Comparison of ENCODE assay signal across 18 cellular contexts in genomic region chr7:7819442-7820247, GRCh38.
DNase-seq lines count a peak whose midpoint lies in the region; ATAC-seq, FAIRE-seq and TF ChIP-seq lines count a peak whose summit lies in the region.
"Had no signal": no experiment of that assay in that cellular context is flagged by ENCODE, and none has a peak within 500 bp of the region (broad histone marks: within the 10 kb centered on the region; RNA-seq: fewer than 3 reads in every experiment).

No MANE protein-coding gene starts in this region.

- H3K27ac Mint-ChIP-seq in astrocyte (ENCODE audit: unreplicated experiment): no peak overlapping the region
- H3K27ac Mint-ChIP-seq: mesothelial cell of epicardium had no signal

- intact Hi-C loops in esophagus muscularis mucosa (cut with DNase I) (loop anchor here (2.0 kb wide), 1 partner anchor 21 kb away; no protein-coding TSS in a partner anchor), heart left ventricle (cut with DNase I) (loop anchor here in 1 of 10 donors (10.0 kb wide), 1 partner anchor 55 kb away; no protein-coding TSS in a partner anchor), Right ventricle myocardium superior (cut with DNase I) (no loop called here)

- H3K36me3 ChIP-seq in astrocyte (ENCODE audit: insufficient read depth, low read length) (no peaks in the 10 kb centered on the region), esophagus muscularis mucosa (peaks cover 0 to 8% (median 2%) of the 10 kb centered on the region in 4 donors), heart left ventricle (no peaks in the 10 kb centered on the region)
- H3K36me3 ChIP-seq: BLaER1, prostate gland had no signal

- WGBS in esophagus muscularis mucosa: 88% methylated on average over 6 of the region's 6 CpGs
- 81 to 89% (median 88%) methylated on average over 6 of the region's 6 CpGs for WGBS in heart left ventricle, 4 donors

- H2AFZ ChIP-seq in astrocyte (ENCODE audit: low read depth, low read length): no peak overlapping the region

- H3K27me3 Mint-ChIP-seq in astrocyte (ENCODE audit: low read depth, unreplicated experiment): no peaks in the 10 kb centered on the region
- H3K27me3 Mint-ChIP-seq: effector memory CD8-positive, alpha-beta T cell had no signal

- H3K4me2 ChIP-seq in astrocyte (ENCODE audit: low read length): no peak overlapping the region
- H3K4me2 ChIP-seq: BLaER1 had no signal

- DNase-seq in astrocyte (ENCODE audit: low read depth) (no peak), esophagus muscularis mucosa (ENCODE audit: extremely low spot score) (no peak), heart left ventricle (no peak), Right ventricle myocardium superior (no peak), NOMO-1 (lab: John Stamatoyannopoulos, UW; ENCODE audit: unreplicated experiment in 2 of 2) (no peak)
- DNase-seq: anterior cingulate cortex; effector memory CD8-positive, alpha-beta T cell; H7; hypothalamus; NCI-H187 treated with DMSO at 0.1 percent for 48 hours; T1000; testis had no signal

- no peak for TF ChIP-seq POLR2A in esophagus muscularis mucosa (IDR thresholded peaks at IDR 0.05; ENCODE audit: low read depth)
- TF ChIP-seq POLR2A in heart left ventricle (IDR thresholded peaks at IDR 0.05): no peak

- H3K27me3 ChIP-seq in astrocyte (ENCODE audit: insufficient read depth, low read length): no peaks in the 10 kb centered on the region
- H3K27me3 ChIP-seq in esophagus muscularis mucosa: no peaks in the 10 kb centered on the region
- H3K27me3 ChIP-seq in heart left ventricle: no peaks in the 10 kb centered on the region
- H3K27me3 ChIP-seq: BLaER1, testis had no signal

- H3K36me3 Mint-ChIP-seq in astrocyte (ENCODE audit: low read depth, unreplicated experiment): peaks cover 3% of the 10 kb centered on the region

- H3K9me3 ChIP-seq in astrocyte (ENCODE audit: insufficient read depth, low read depth, low read length) (no peaks in the 10 kb centered on the region), esophagus muscularis mucosa (no peaks in the 10 kb centered on the region), heart left ventricle (no peaks in the 10 kb centered on the region)
- H3K9me3 ChIP-seq: prostate gland, testis had no signal

- no peaks in the 10 kb centered on the region for H4K20me1 ChIP-seq in astrocyte (ENCODE audit: insufficient read depth, low read length)
- H4K20me1 ChIP-seq: BLaER1 had no signal

- TF ChIP-seq CTCF in astrocyte (IDR thresholded peaks at IDR 0.05; ENCODE audit: insufficient read depth, low read depth, low read length) (no peak), esophagus muscularis mucosa (IDR thresholded peaks at IDR 0.05) (no peak), heart left ventricle (IDR thresholded peaks at IDR 0.05) (no peak)

- no peaks in the 10 kb centered on the region for H3K79me2 ChIP-seq in astrocyte (ENCODE audit: insufficient read depth, low read length)

- H3K4me1 ChIP-seq in astrocyte (ENCODE audit: insufficient read depth, low read length) (no peaks in the 10 kb centered on the region), esophagus muscularis mucosa (no peaks in the 10 kb centered on the region), heart left ventricle (peaks cover 0 to 15% (median 0%) of the 10 kb centered on the region in 12 donors)
- H3K4me1 ChIP-seq: prostate gland, testis had no signal

- no peak for TF ChIP-seq EP300 in esophagus muscularis mucosa (IDR thresholded peaks at IDR 0.05)

- H3K9ac ChIP-seq in astrocyte (ENCODE audit: low read length): no peak overlapping the region
- H3K9ac ChIP-seq: BLaER1 had no signal

- no peak overlapping the region for H3K4me3 Mint-ChIP-seq in astrocyte (ENCODE audit: unreplicated experiment)
- H3K4me3 Mint-ChIP-seq: effector memory CD8-positive, alpha-beta T cell; mesothelial cell of epicardium had no signal

- peak; percentile 34 for FAIRE-seq in astrocyte (lab: Jason Lieb, UNC)

- H3K4me3 ChIP-seq in astrocyte (ENCODE audit: insufficient read depth, low read depth, low read length) (no peak overlapping the region), esophagus muscularis mucosa (no peak overlapping the region), heart left ventricle (no peak overlapping the region)
- H3K4me3 ChIP-seq: BLaER1, prostate gland, testis had no signal

- H3K27ac ChIP-seq in astrocyte (ENCODE audit: low read depth, low read length) (no peak overlapping the region), esophagus muscularis mucosa (replicated peaks in 1 of 4) (no peak overlapping the region), heart left ventricle (no peak overlapping the region)
- H3K27ac ChIP-seq: BLaER1, prostate gland, testis had no signal

- no peaks in the 10 kb centered on the region for H3K4me1 Mint-ChIP-seq in astrocyte (ENCODE audit: low read depth, unreplicated experiment)

- peak; percentile 36 for ATAC-seq in GM18508 (IDR thresholded peaks at IDR 0.05; ENCODE audit: insufficient read depth, unreplicated experiment)
- ATAC-seq in GM21390 (IDR thresholded peaks at IDR 0.05; ENCODE audit: unreplicated experiment): peak; percentile 33
- peak; percentile 41 for ATAC-seq in HG03060 (IDR thresholded peaks at IDR 0.05; ENCODE audit: low read depth, unreplicated experiment)
- ATAC-seq in heart left ventricle: no peak
- no peak for ATAC-seq in Right ventricle myocardium superior (ENCODE audit: poor library complexity)
- ATAC-seq: effector memory CD8-positive, alpha-beta T cell had no signal

- H3K9me3 Mint-ChIP-seq in astrocyte (ENCODE audit: unreplicated experiment): no peaks in the 10 kb centered on the region

Comparison
In these comparisons a context has a peak if more than half of its experiments do, and no peak if none do; other contexts are left out.
1. ATAC-seq: peak in GM18508 (single experiment), GM21390 (single experiment) and HG03060 (single experiment); none in heart left ventricle (0 of 4) and Right ventricle myocardium superior (single experiment).